In genomic region chr3:128052831-128053419, GRCh38 we compare ENCODE assay signal across 7 cellular contexts. TPM values are rescaled to one million over a fixed set of nuclear protein-coding genes. Genes with fewer than 3 reads are reported as not detected.
A peak's percentile ranks its signal among the peaks of the same experiment; 100 is the strongest.
DNase-seq lines count a peak whose midpoint lies in the region; ATAC-seq and TF ChIP-seq lines count a peak whose summit lies in the region.

No MANE protein-coding gene starts in this region.

- H3K4ac ChIP-seq in neuronal stem cell (ENCODE audit: low read length) = no peak overlapping the region

- no peak overlapping the region for H3K14ac ChIP-seq in neuronal stem cell (ENCODE audit: low read length)

- no peak overlapping the region for H2AK5ac ChIP-seq in neuronal stem cell (ENCODE audit: low read depth, low read length)

- H3K79me2 ChIP-seq in GM23338 (replicated peaks; ENCODE audit: insufficient read depth) = peaks cover 36% of the 10 kb centered on the region

- TF ChIP-seq CTCF in GM23338 (conservative IDR thresholded peaks at IDR 0.05; ENCODE audit: low read depth in 2 of 2) = no peak

- peak overlapping the region; percentile 87 for H3K4me3 Mint-ChIP-seq in GM23338

- H4K20me1 ChIP-seq in GM23338 (replicated peaks; ENCODE audit: insufficient read depth) = peaks cover 16% of the 10 kb centered on the region

- ATAC-seq in GM23338 (no peak), GM21381 (IDR thresholded peaks at IDR 0.05; ENCODE audit: unreplicated experiment) (no peak)

- H4K8ac ChIP-seq in neuronal stem cell (ENCODE audit: low read depth, low read length) = no peak overlapping the region

- no peak overlapping the region for H3K23ac ChIP-seq in neuronal stem cell (ENCODE audit: low read depth, low read length, poor library complexity)

- no peak overlapping the region for H3K9ac ChIP-seq in neuronal stem cell (ENCODE audit: low read depth, low read length, poor library complexity)

- no peaks in the 10 kb centered on the region for H3K9me3 ChIP-seq in neuronal stem cell (replicated peaks in 1 of 2; ENCODE audit: control insufficient read depth in 2 of 2, insufficient read depth in 1 of 2, low read depth in 1 of 2, low read length in 2 of 2)

- peaks cover 20% of the 10 kb centered on the region for H3K4me1 Mint-ChIP-seq in GM23338

- H2BK120ac ChIP-seq in neuronal stem cell (ENCODE audit: low read depth, low read length) = no peak overlapping the region

- peak overlapping the region; percentile 88 for H3K4me2 ChIP-seq in GM23338
- H3K4me2 ChIP-seq in neuronal stem cell (ENCODE audit: insufficient read depth, low read length, poor library complexity, severe bottlenecking) = peak overlapping the region; percentile 59

- H2AFZ ChIP-seq in GM23338 (peak overlapping the region; percentile 78; the same call in 1 of the 2 replicates), neuronal stem cell (ENCODE audit: low read length) (peak overlapping the region; percentile 93)

- peaks cover 46% of the 10 kb centered on the region for H3K36me3 Mint-ChIP-seq in GM23338 (ENCODE audit: low read depth)

- H3K27ac Mint-ChIP-seq in GM23338 = peak overlapping the region; percentile 78

- peaks cover 15% of the 10 kb centered on the region for H3K4me1 ChIP-seq in GM23338 (ENCODE audit: insufficient read depth)
- peaks cover 8 to 17% of the 10 kb centered on the region in 2 donors for H3K4me1 ChIP-seq in neuronal stem cell (ENCODE audit: control insufficient read depth in 2 of 2, insufficient read depth in 1 of 2, low read depth in 1 of 2, low read length in 2 of 2)

- H4K91ac ChIP-seq in neuronal stem cell (ENCODE audit: low read depth, low read length, poor library complexity) = no peak overlapping the region

- H3K79me1 ChIP-seq in neuronal stem cell (ENCODE audit: low read depth, low read length) = peaks cover 5% of the 10 kb centered on the region

- no peak overlapping the region for H2BK15ac ChIP-seq in neuronal stem cell (ENCODE audit: low read length)

- H3K36me3 ChIP-seq in GM23338 (ENCODE audit: insufficient read depth) (peaks cover 36% of the 10 kb centered on the region), neuronal stem cell (replicated peaks in 1 of 2; ENCODE audit: control insufficient read depth in 2 of 2, insufficient read depth in 2 of 2, low read length in 2 of 2) (peaks cover 16 to 45% of the 10 kb centered on the region in 2 donors)

- H3K9me3 Mint-ChIP-seq in GM23338 = no peaks in the 10 kb centered on the region

- no peak overlapping the region for H2BK12ac ChIP-seq in neuronal stem cell (ENCODE audit: low read length)

- no peak for DNase-seq in GM23338 (ENCODE audit: low spot score)
- peak; percentile 32 for DNase-seq in RPMI7951 (ENCODE audit: low read depth)
- peak; percentile 41 to 64 for DNase-seq in erythroblast (lab: John Stamatoyannopoulos, UW)
- no peak for DNase-seq in neuronal stem cell (ENCODE audit: low spot score)
- DNase-seq in DMS153 treated with DMSO at 0.1 percent for 48 hours (lab: John Stamatoyannopoulos, UW; ENCODE audit: unreplicated experiment) = no peak
- no peak for DNase-seq in NCI-H1694 (lab: John Stamatoyannopoulos, UW)

- 0 out of 2 replicates have a peak, but pooled peaks cover 2% of the 10 kb centered on the region for H3K27me3 ChIP-seq in GM23338 (ENCODE audit: insufficient read depth)
- H3K27me3 ChIP-seq in neuronal stem cell (ENCODE audit: control insufficient read depth in 3 of 3, insufficient read depth in 3 of 3, low read depth in 1 of 3, low read length in 3 of 3) = no peaks in the 10 kb centered on the region

- TF ChIP-seq POLR2A in erythroblast (IDR thresholded peaks at IDR 0.05; ENCODE audit: low read length) = no peak

- H3K9me2 ChIP-seq in GM23338 (ENCODE audit: insufficient read depth) = no peaks in the 10 kb centered on the region

- H2BK5ac ChIP-seq in neuronal stem cell (ENCODE audit: low read length) = no peak overlapping the region

- H3K27ac ChIP-seq in GM23338 (ENCODE audit: low read depth) (peak overlapping the region; percentile 52; the same call in 1 of the 2 replicates), neuronal stem cell (replicated peaks; ENCODE audit: low read length) (no peak overlapping the region)

- no peak overlapping the region for H3K18ac ChIP-seq in neuronal stem cell (ENCODE audit: low read length)

- no CpG with 5 or more reads among the region's 10 CpGs for WGBS in neuronal stem cell (ENCODE audit: extremely low coverage in 2 of 2, insufficient read length in 2 of 2, insufficient replicate concordance in 1 of 2), 2 donors

- peaks cover 5% of the 10 kb centered on the region for H3K27me3 Mint-ChIP-seq in GM23338 (ENCODE audit: insufficient read depth, low read depth, poor library complexity)

- H3F3A ChIP-seq in GM23338 (replicated peaks; ENCODE audit: low read depth) = no peaks in the 10 kb centered on the region

- H3K4me3 ChIP-seq in GM23338 (peak overlapping the region; percentile 99), neuronal stem cell (ENCODE audit: low read length in 2 of 2) (peak overlapping the region; percentile 97)

TF ChIP-seq in GM23338, 12 proteins besides CTCF, POLR2A, EP300 and RAD21 (continues in another document):
- TF ChIP-seq ZNF462 (CRISPR knock-in tag; IDR thresholded peaks at IDR 0.05) (no peak), POLR2AphosphoS5 (IDR thresholded peaks at IDR 0.05; ENCODE audit: low read depth) (no peak), NANOG (IDR thresholded peaks at IDR 0.05; ENCODE audit: borderline replicate concordance) (no peak), ETS1 (IDR thresholded peaks at IDR 0.05) (no peak), JUNB (IDR thresholded peaks at IDR 0.05; ENCODE audit: unreplicated experiment) (no peak)

RNA-seq across cellular contexts. Expression of gene SEC61A1, which starts 0.7 kb away (rescaled TPM):
- 170 and 184 TPM in 2 replicates for total RNA-seq in GM23338 (2014; rRNA removed; shearing (Covaris generic))
- polyA plus RNA-seq in GM23338 (2016; fragmentation: Nextera tagmentation; extraction: Ambion mirVana) = 44.8 and 47.3 TPM in 2 replicates
- 211 and 234 TPM in 2 replicates for total RNA-seq in RPMI7951 (2014; rRNA removed; shearing (Covaris generic))
- 61.5 TPM for polyA plus RNA-seq in neuronal stem cell (2013, experiment 1 of 2)
- polyA plus RNA-seq in neuronal stem cell (2013, experiment 2 of 2) = 64.0 TPM

Comparison
In these comparisons a context has a peak if more than half of its experiments do, and no peak if none do; other contexts are left out.
1. DNase-seq: peak in RPMI7951 (single experiment) and erythroblast (2 of 2); none in GM23338 (single experiment), neuronal stem cell (single experiment), DMS153 treated with DMSO at 0.1 percent for 48 hours (single experiment) and NCI-H1694 (single experiment).